Comparison of ENCODE assay signal across 8 cellular contexts in genomic region chr17:82204831-82205719, GRCh38. TPM values are rescaled to one million over a fixed set of nuclear protein-coding genes. Genes with fewer than 3 reads are reported as not detected.
DNase-seq lines count a peak whose midpoint lies in the region; ATAC-seq and TF ChIP-seq lines count a peak whose summit lies in the region.

No MANE protein-coding gene starts in this region.

- H3K27me3 Mint-ChIP-seq in mesothelial cell of epicardium (ENCODE audit: low read depth) = no peaks in the 10 kb centered on the region
- H3K27me3 Mint-ChIP-seq in nephron progenitor cell (ENCODE audit: low read depth, poor library complexity) = peaks cover 4% of the 10 kb centered on the region

- H3K4me3 Mint-ChIP-seq in mesothelial cell of epicardium (no peak overlapping the region), nephron progenitor cell (no peak overlapping the region)

- H3K27ac Mint-ChIP-seq in mesothelial cell of epicardium (peak overlapping the region; percentile 16), nephron progenitor cell (no peak overlapping the region)

- TF ChIP-seq CTCF in mesothelial cell of epicardium (IDR thresholded peaks at IDR 0.05; ENCODE audit: unreplicated experiment) = no peak
- no peak for TF ChIP-seq CTCF in nephron progenitor cell (IDR thresholded peaks at IDR 0.05)

- H3K4me1 Mint-ChIP-seq in mesothelial cell of epicardium (peaks cover 14% of the 10 kb centered on the region), nephron progenitor cell (peaks cover 34% of the 10 kb centered on the region)

- DNase-seq in SIG-M5 treated with dmso at 0.1 percent for 504 hours (lab: John Stamatoyannopoulos, UW; ENCODE audit: unreplicated experiment) (peak; percentile 13), SIG-M5 (lab: John Stamatoyannopoulos, UW) (no peak), NCI-H226 (peak; percentile 67), amniotic stem cell (lab: John Stamatoyannopoulos, UW) (peak; percentile 42), mesothelial cell of epicardium (ENCODE audit: low spot score in 2 of 2, unreplicated experiment in 2 of 2) (no peak), nephron progenitor cell (no peak)

- ATAC-seq in HG03460 (IDR thresholded peaks at IDR 0.05; ENCODE audit: unreplicated experiment) (no peak), GM21529 (IDR thresholded peaks at IDR 0.05; ENCODE audit: unreplicated experiment) (no peak)

- H3K9me3 Mint-ChIP-seq in mesothelial cell of epicardium (no peaks in the 10 kb centered on the region), nephron progenitor cell (no peaks in the 10 kb centered on the region)

- H3K36me3 Mint-ChIP-seq in mesothelial cell of epicardium = peaks cover 5% of the 10 kb centered on the region
- H3K36me3 Mint-ChIP-seq in nephron progenitor cell (ENCODE audit: low read depth) = peaks cover 10% of the 10 kb centered on the region

RNA-seq across cellular contexts. Expression of gene CCDC57, which starts 7.6 kb away (rescaled TPM):
- 90.4 to 92.1 TPM (median 91.5 TPM) in 3 replicates for total RNA-seq in mesothelial cell of epicardium

RNA-seq across cellular contexts. Expression of gene SLC16A3, which starts 23.8 kb away (rescaled TPM):
- 62.0 to 68.8 TPM (median 67.3 TPM) in 3 replicates for total RNA-seq in mesothelial cell of epicardium

Comparison
In these comparisons a context has a peak if more than half of its experiments do, and no peak if none do; other contexts are left out.
1. DNase-seq: peak in SIG-M5 treated with dmso at 0.1 percent for 504 hours (single experiment), NCI-H226 (single experiment) and amniotic stem cell (single experiment); none in SIG-M5 (single experiment), mesothelial cell of epicardium (0 of 2) and nephron progenitor cell (single experiment).